ENCODE assay signal across 8 cellular contexts in genomic region chr10:15370741-15371701, GRCh38. TPM values are rescaled to one million over a fixed set of nuclear protein-coding genes. Genes with fewer than 3 reads are reported as not detected.
DNase-seq lines count a peak whose midpoint lies in the region; ATAC-seq and TF ChIP-seq lines count a peak whose summit lies in the region.

TSS of gene FAM171A1 (minus strand) at chr10:15371289. CDS start at chr10:15371052, 237 bp downstream.

- H3K27me3 ChIP-seq in GM06990 (replicated peaks; ENCODE audit: control insufficient read depth, insufficient read depth, low read length), result no peaks in the 10 kb centered on the region; the same call in 1 of the 2 replicates
- H3K27me3 ChIP-seq in Panc1 (ENCODE audit: control insufficient read depth, insufficient read depth, low read length), result no peaks in the 10 kb centered on the region

- POLR2A ChIA-PET in Panc1 (lab: Charles Lee), result no interaction called here

- peak within 1 kb of the TSS; percentile 84 to 97 (median 96) for H3K27ac Mint-ChIP-seq in nephron
- H3K27ac Mint-ChIP-seq in stimulated activated naive CD8-positive, alpha-beta T cell treated with anti-CD3 and anti-CD28 coated beads, Interleukin-15, amount 100 ng/mL, for 72 hours, result peak within 1 kb of the TSS; percentile 63 to 90

- peaks cover 8% of the 10 kb centered on the region for H3K27me3 Mint-ChIP-seq in nephron (ENCODE audit: low read depth)
- H3K27me3 Mint-ChIP-seq in stimulated activated naive CD8-positive, alpha-beta T cell treated with anti-CD3 and anti-CD28 coated beads, Interleukin-15, amount 100 ng/mL, for 72 hours, result peaks cover 66% of the 10 kb centered on the region

- H3K4me3 Mint-ChIP-seq in nephron, result peak within 1 kb of the TSS; percentile 91 to 94 (median 91)
- H3K4me3 Mint-ChIP-seq in stimulated activated naive CD8-positive, alpha-beta T cell treated with anti-CD3 and anti-CD28 coated beads, Interleukin-15, amount 100 ng/mL, for 72 hours, result peak within 1 kb of the TSS; percentile 81 to 84

- in situ Hi-C loops in Panc1 (cut with HindIII; ENCODE audit: low pct_unique_long_range_greater_than_20kb, low sequenced_read_pairs), result no loop called here

- H3K4me3 ChIP-seq in GM06990 (replicated peaks; ENCODE audit: low read depth, low read length) (peak within 1 kb of the TSS; percentile 46), Panc1 (ENCODE audit: low read depth in 2 of 2, low read length in 2 of 2) (peak within 1 kb of the TSS; percentile 54 to 55), fibroblast of pulmonary artery (replicated peaks; ENCODE audit: low read depth, low read length) (peak within 1 kb of the TSS; percentile 67)

- ATAC-seq in HG02588 (IDR thresholded peaks at IDR 0.05; ENCODE audit: unreplicated experiment) (peak; percentile 58), Panc1 (peak; percentile 87), HG03039 (IDR thresholded peaks at IDR 0.05; ENCODE audit: unreplicated experiment) (no peak)
- peak; percentile 87 for ATAC-seq in stimulated activated naive CD8-positive, alpha-beta T cell treated with anti-CD3 and anti-CD28 coated beads, Interleukin-15, amount 100 ng/mL, for 72 hours

- no peaks in the 10 kb centered on the region for H3K9me3 ChIP-seq in Panc1 (ENCODE audit: control insufficient read depth, insufficient read depth, low read depth, low read length)

- peak; percentile 10 for TF ChIP-seq CTCF in GM06990 (IDR thresholded peaks at IDR 0.05; ENCODE audit: insufficient read depth, low read length, poor library complexity, severe bottlenecking)
- TF ChIP-seq CTCF in Panc1 (IDR thresholded peaks at IDR 0.05), result peak; percentile 84
- TF ChIP-seq CTCF in fibroblast of pulmonary artery (IDR thresholded peaks at IDR 0.05; ENCODE audit: low read length, missing control alignments), result no peak
- TF ChIP-seq CTCF in nephron (IDR thresholded peaks at IDR 0.05; ENCODE audit: unreplicated experiment in 3 of 3), result no peak

- peaks cover 6% of the 10 kb centered on the region; the same call in 1 of the 2 replicates for H3K4me1 ChIP-seq in Panc1 (ENCODE audit: control insufficient read depth, insufficient read depth, low read length)

- H3K36me3 Mint-ChIP-seq in nephron (ENCODE audit: low read depth), result peaks cover 4% of the 10 kb centered on the region

- no peaks in the 10 kb centered on the region for H3K9me3 Mint-ChIP-seq in nephron
- no peaks in the 10 kb centered on the region for H3K9me3 Mint-ChIP-seq in stimulated activated naive CD8-positive, alpha-beta T cell treated with anti-CD3 and anti-CD28 coated beads, Interleukin-15, amount 100 ng/mL, for 72 hours

- no TSS peak for BruUV-seq in Panc1 (replicated peaks; lab: Mats Ljungman, UMichigan)

- intact Hi-C loops in Panc1 (cut with micrococcal nuclease; ENCODE audit: unreplicated experiment), result no loop called here

- DNase-seq in GM06990 (ENCODE audit: extremely low read depth, insufficient read length) (peak; percentile 51), Panc1 (ENCODE audit: low read depth, low spot score) (no peak), fibroblast of pulmonary artery (ENCODE audit: low read depth) (peak; percentile 55)
- DNase-seq in activated effector memory CD4-positive, alpha-beta T cell treated with anti-CD3 and anti-CD28 coated beads, Interleukin-2, amount 50 U/mL, for 16 hours, result peak; percentile 85
- peak; percentile 60 to 73 for DNase-seq in stimulated activated naive CD8-positive, alpha-beta T cell treated with anti-CD3 and anti-CD28 coated beads, Interleukin-15, amount 100 ng/mL, for 72 hours

- H3K4me1 Mint-ChIP-seq in nephron, result peaks cover 36% of the 10 kb centered on the region
- peaks cover 12% of the 10 kb centered on the region for H3K4me1 Mint-ChIP-seq in stimulated activated naive CD8-positive, alpha-beta T cell treated with anti-CD3 and anti-CD28 coated beads, Interleukin-15, amount 100 ng/mL, for 72 hours

- H3K36me3 ChIP-seq in GM06990 (ENCODE audit: control insufficient read depth, insufficient read depth, low read length), result no peaks in the 10 kb centered on the region
- H3K36me3 ChIP-seq in Panc1 (ENCODE audit: control insufficient read depth, insufficient read depth, low read length), result no peaks in the 10 kb centered on the region

- CTCF ChIA-PET in Panc1 (lab: Charles Lee), result no interaction called here

- peak within 1 kb of the TSS; percentile 68; the same call in 1 of the 2 replicates for H3K27ac ChIP-seq in Panc1 (ENCODE audit: low read length)

RNA-seq across cellular contexts. Expression of gene FAM171A1, which starts in this region (rescaled TPM):
- 19.2 TPM for total RNA-seq in Panc1 (2021; ENCODE audit: unreplicated experiment)
- 17.9 TPM for polyA plus RNA-seq in Panc1 (2012; ENCODE audit: insufficient read length)

Comparison
In these comparisons a context has a peak if more than half of its experiments do, and no peak if none do; other contexts are left out.
1. CTCF ChIP-seq: peak in GM06990 (single experiment) and Panc1 (single experiment); none in fibroblast of pulmonary artery (single experiment) and nephron (0 of 3).
2. Peak in every context shown above with its lines, with median percentiles within 50 percentile points of each other: H3K4me3 ChIP-seq.